In the genomic region with DNA sequence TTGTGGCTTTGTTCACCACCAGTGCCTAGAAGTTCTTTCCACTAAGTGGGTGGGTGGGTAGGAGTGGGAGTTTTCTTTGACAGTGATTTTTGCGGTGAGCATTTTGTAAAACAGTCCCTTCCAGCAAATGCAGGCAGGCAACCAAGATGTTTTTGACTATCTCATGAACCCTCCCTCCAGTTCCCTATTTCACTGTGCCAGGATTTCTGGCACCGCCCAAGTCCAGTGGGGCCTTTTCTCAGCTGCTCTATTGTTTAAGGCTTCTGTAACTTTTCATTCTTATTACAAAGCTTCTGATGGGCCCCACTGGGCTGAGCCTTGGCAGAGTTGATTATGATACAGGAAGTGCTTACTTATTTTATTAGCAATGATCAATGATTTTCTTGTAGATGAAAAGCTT, we compare ENCODE assay signal across 15 cellular contexts.
"Had no signal": no experiment of that assay in that cellular context is flagged by ENCODE, and none has a peak within 500 bp of the region (broad histone marks: within the 10 kb centered on the region; RNA-seq: fewer than 3 reads in every experiment).

No MANE protein-coding gene starts in this region.

- H3K27ac Mint-ChIP-seq: activated naive CD8-positive, alpha-beta T cell treated with anti-CD3 and anti-CD28 coated beads, Interleukin-2, amount 10 ng/mL, durations not matched to agents 7 days and 5 days; activated T-helper 1 cell treated with anti-CD3 and anti-CD28 coated beads, Interleukin-12 subunit alpha, Interleukin-12 subunit beta, Interleukin-2, Interleukin-4 antibody, amounts not matched to agents 30 ng/mL and 10 ng/mL and 1 ng/mL, durations not matched to agents 14 hours and 24 hours and 36 hours; nephron progenitor cell had no signal

- DNase-seq: activated CD4-positive, alpha-beta T cell treated with anti-CD3 and anti-CD28 coated beads, Interleukin-2, amount 50 U/mL, for 1 hour; activated naive CD4-positive, alpha-beta T cell; activated naive CD8-positive, alpha-beta T cell treated with anti-CD3 and anti-CD28 coated beads, Interleukin-2, amount 10 ng/mL, durations not matched to agents 7 days and 5 days; effector memory CD4-positive, alpha-beta T cell; foreskin fibroblast; lower lobe of right lung; nephron progenitor cell; pancreas; stimulated activated CD4-positive, alpha-beta T cell treated with anti-CD3 and anti-CD28 coated beads, Interleukin-2, amount 100 ng/mL, for 48 hours; stimulated activated naive CD4-positive, alpha-beta T cell treated with Interleukin-2 at 50 U/mL for 16 hours; substantia nigra; T-helper 2 cell; transverse colon had no signal

- H3K4me3 Mint-ChIP-seq: activated naive CD8-positive, alpha-beta T cell treated with anti-CD3 and anti-CD28 coated beads, Interleukin-2, amount 10 ng/mL, durations not matched to agents 7 days and 5 days; activated T-helper 1 cell treated with anti-CD3 and anti-CD28 coated beads, Interleukin-12 subunit alpha, Interleukin-12 subunit beta, Interleukin-2, Interleukin-4 antibody, amounts not matched to agents 30 ng/mL and 10 ng/mL and 1 ng/mL, durations not matched to agents 14 hours and 24 hours and 36 hours; brain; nephron progenitor cell had no signal

- H3K36me3 Mint-ChIP-seq: activated naive CD8-positive, alpha-beta T cell treated with anti-CD3 and anti-CD28 coated beads, Interleukin-2, amount 10 ng/mL, durations not matched to agents 7 days and 5 days; brain had no signal

- H3K9me3 Mint-ChIP-seq: activated naive CD8-positive, alpha-beta T cell treated with anti-CD3 and anti-CD28 coated beads, Interleukin-2, amount 10 ng/mL, durations not matched to agents 7 days and 5 days; activated T-helper 1 cell treated with anti-CD3 and anti-CD28 coated beads, Interleukin-12 subunit alpha, Interleukin-12 subunit beta, Interleukin-2, Interleukin-4 antibody, amounts not matched to agents 30 ng/mL and 10 ng/mL and 1 ng/mL, durations not matched to agents 14 hours and 24 hours and 36 hours; nephron progenitor cell had no signal
